In genomic region chr5:91925249-91925648, GRCh38 we compare ENCODE assay signal across 27 cellular contexts.
"Had no signal": no experiment of that assay in that cellular context is flagged by ENCODE, and none has a peak within 500 bp of the region (broad histone marks: within the 10 kb centered on the region; RNA-seq: fewer than 3 reads in every experiment).

No MANE protein-coding gene starts in this region.

- H2AFZ ChIP-seq: parathyroid adenoma had no signal

- H3K36me3 ChIP-seq: left lung, lower lobe of right lung, prostate gland, spleen, tibial artery, upper lobe of left lung, vagina had no signal

- H3K9me3 Mint-ChIP-seq: naive B cell; nephron; stimulated activated memory B cell treated with anti-CD40 and anti-IgM and Interleukin-4, amounts not matched to agents 10 μg/mL and 1 μg/mL and 100 μg/mL, for 72 hours; stimulated activated naive CD8-positive, alpha-beta T cell treated with anti-CD3 and anti-CD28 coated beads, Interleukin-15, Interleukin-2, amounts not matched to agents 100 ng/mL and 50 ng/mL, for 24 hours had no signal

- H3K27me3 ChIP-seq: foreskin keratinocyte, left lung, spleen, tibial artery, upper lobe of left lung, vagina had no signal

- ATAC-seq: esophagus mucosa; foreskin keratinocyte; left lung; lower lobe of right lung; sciatic nerve; stimulated activated memory B cell treated with anti-CD40 and anti-IgM and Interleukin-4, amounts not matched to agents 10 μg/mL and 1 μg/mL and 100 μg/mL, for 72 hours had no signal

- H3K79me2 ChIP-seq: parathyroid adenoma had no signal

- H3K4me1 Mint-ChIP-seq: naive B cell; nephron; stimulated activated memory B cell treated with anti-CD40 and anti-IgM and Interleukin-4, amounts not matched to agents 10 μg/mL and 1 μg/mL and 100 μg/mL, for 72 hours had no signal

- H3K4me3 ChIP-seq: coronary artery, left lung, lower lobe of right lung, prostate gland, spleen, tibial artery, upper lobe of left lung, vagina had no signal

- FAIRE-seq: islet of Langerhans had no signal

- H3K4me3 Mint-ChIP-seq: naive B cell; nephron; stimulated activated memory B cell treated with anti-CD40 and anti-IgM and Interleukin-4, amounts not matched to agents 10 μg/mL and 1 μg/mL and 100 μg/mL, for 72 hours; stimulated activated naive CD8-positive, alpha-beta T cell treated with anti-CD3 and anti-CD28 coated beads, Interleukin-15, Interleukin-2, amounts not matched to agents 100 ng/mL and 50 ng/mL, for 24 hours had no signal

- DNase-seq: effector CD4-positive, alpha-beta T cell; foreskin keratinocyte; head of caudate nucleus; hypothalamus; kidney glomerular epithelial cell; left lung; lower lobe of right lung; mesenchymal stem cell; midbrain; naive B cell; retina; spleen; stimulated activated CD4-positive, alpha-beta T cell treated with anti-CD3 and anti-CD28 coated beads, Interleukin-15, amount 100 ng/mL, for 24 hours; stimulated activated CD4-positive, alpha-beta T cell treated with anti-CD3 and anti-CD28 coated beads, Interleukin-1b, Interleukin-23, amount 100 ng/mL, for 48 hours; stimulated activated CD4-positive, alpha-beta T cell treated with anti-CD3 and anti-CD28 coated beads, Interleukin-4, amount 100 ng/mL, for 24 hours; tibial artery; upper lobe of left lung had no signal

- H3K27me3 Mint-ChIP-seq: naive B cell; stimulated activated memory B cell treated with anti-CD40 and anti-IgM and Interleukin-4, amounts not matched to agents 10 μg/mL and 1 μg/mL and 100 μg/mL, for 72 hours; stimulated activated naive CD8-positive, alpha-beta T cell treated with anti-CD3 and anti-CD28 coated beads, Interleukin-15, Interleukin-2, amounts not matched to agents 100 ng/mL and 50 ng/mL, for 24 hours had no signal

- H3K27ac Mint-ChIP-seq: naive B cell; nephron; stimulated activated memory B cell treated with anti-CD40 and anti-IgM and Interleukin-4, amounts not matched to agents 10 μg/mL and 1 μg/mL and 100 μg/mL, for 72 hours; stimulated activated naive CD8-positive, alpha-beta T cell treated with anti-CD3 and anti-CD28 coated beads, Interleukin-15, Interleukin-2, amounts not matched to agents 100 ng/mL and 50 ng/mL, for 24 hours had no signal

- H3K4me1 ChIP-seq: foreskin keratinocyte, left lung, lower lobe of right lung, parathyroid adenoma, prostate gland, spleen, tibial artery, upper lobe of left lung, vagina had no signal

- H3K27ac ChIP-seq: coronary artery, foreskin keratinocyte, left lung, lower lobe of right lung, parathyroid adenoma, prostate gland, spleen, tibial artery, upper lobe of left lung, vagina had no signal

- H3K36me3 Mint-ChIP-seq: naive B cell; stimulated activated memory B cell treated with anti-CD40 and anti-IgM and Interleukin-4, amounts not matched to agents 10 μg/mL and 1 μg/mL and 100 μg/mL, for 72 hours had no signal

- H3K9me3 ChIP-seq: left lung, lower lobe of right lung, prostate gland, spleen, tibial artery, upper lobe of left lung, vagina had no signal
